ENCODE assay signal across 9 cellular contexts in genomic region chr17:40290629-40291296, GRCh38. TPM values are rescaled to one million over a fixed set of nuclear protein-coding genes. Genes with fewer than 3 reads are reported as not detected.
A peak's percentile ranks its signal among the peaks of the same experiment; 100 is the strongest.
DNase-seq lines count a peak whose midpoint lies in the region; ATAC-seq, FAIRE-seq and TF ChIP-seq lines count a peak whose summit lies in the region.
"Had no signal": no experiment of that assay in that cellular context is flagged by ENCODE, and none has a peak within 500 bp of the region (broad histone marks: within the 10 kb centered on the region; RNA-seq: fewer than 3 reads in every experiment).

No MANE protein-coding gene starts in this region.

- H3K4me1 ChIP-seq in adipocyte (ENCODE audit: control insufficient read depth, insufficient read depth, low read length), result peaks cover 35% of the 10 kb centered on the region
- peaks cover 9% of the 10 kb centered on the region for H3K4me1 ChIP-seq in keratinocyte (ENCODE audit: control insufficient read depth, extremely low read depth, insufficient read depth, low read length)
- H3K4me1 ChIP-seq in tibial nerve, result peaks cover 0 to 29% (median 6%) of the 10 kb centered on the region in 4 donors

- no peaks in the 10 kb centered on the region for H3K27me3 ChIP-seq in adipocyte (replicated peaks; ENCODE audit: control insufficient read depth, insufficient read depth, low read length)
- H3K27me3 ChIP-seq in keratinocyte (ENCODE audit: control insufficient read depth, extremely low read depth, insufficient read depth, low read length), result no peaks in the 10 kb centered on the region
- no peaks in the 10 kb centered on the region for H3K27me3 ChIP-seq in tibial nerve

- POLR2A ChIA-PET in GM10248 (lab: Yijun Ruan, JAX), result interaction anchor here (0.7 kb wide), 1 partner anchor 59 kb away, joined by 4 read pairs; no protein-coding TSS in a partner anchor

- H3K36me3 ChIP-seq in adipocyte (ENCODE audit: control insufficient read depth, insufficient read depth, low read length, severe bottlenecking) (no peaks in the 10 kb centered on the region), keratinocyte (ENCODE audit: control insufficient read depth in 2 of 2, extremely low read depth in 1 of 2, insufficient read depth in 2 of 2, low read length in 2 of 2) (peaks cover 0 to 22% of the 10 kb centered on the region in 2 experiments), tibial nerve (no peaks in the 10 kb centered on the region)

- H3K9me1 ChIP-seq in keratinocyte (ENCODE audit: control insufficient read depth, extremely low read depth, insufficient read depth, low read length), result no peaks in the 10 kb centered on the region

- 50 to 54% methylated on average over 4 of the region's 4 CpGs for WGBS in tibial nerve, 2 donors

- CTCF ChIA-PET in GM10248 (lab: Yijun Ruan, JAX), result interaction anchor here (0.6 to 30.0 kb wide), 32 partner anchors 8 to 278 kb away, joined by 3 to 604 read pairs (median 4); partner anchors contain the start of genes CSF3, GJD3, RARA and WIPF2

- no peak overlapping the region for H2AFZ ChIP-seq in keratinocyte (ENCODE audit: control insufficient read depth, low read length)

- H4K20me1 ChIP-seq in keratinocyte (ENCODE audit: control insufficient read depth, extremely low read depth, insufficient read depth, low read length), result no peaks in the 10 kb centered on the region

- H3K27ac ChIP-seq in keratinocyte (ENCODE audit: control insufficient read depth, insufficient read depth, low read length) (peak overlapping the region; percentile 69), tibial nerve (no peak overlapping the region)

- no peak overlapping the region for H3K4me2 ChIP-seq in keratinocyte (ENCODE audit: control insufficient read depth, extremely low read depth, insufficient read depth, low read depth, low read length)

- dilution Hi-C loops in keratinocyte (cut with MboI; ENCODE audit: extremely low pct_ligation_motif_present, low sequenced_read_pairs), result no loop called here

- TF ChIP-seq CTCF in GM10248 (IDR thresholded peaks at IDR 0.05; ENCODE audit: control extremely low read depth, extremely low read depth, low read depth, missing control alignments) (peak; percentile 60), keratinocyte (optimal IDR thresholded peaks at IDR 0.05 in 1 of 3, IDR thresholded peaks at IDR 0.05 in 1 of 3, conservative IDR thresholded peaks at IDR 0.05 in 1 of 3; ENCODE audit: extremely low read depth in 1 of 3, insufficient read depth in 2 of 3, low read length in 3 of 3) (peak in 2 of 3 experiments; percentile 40 to 71), tibial nerve (IDR thresholded peaks at IDR 0.05) (peak; percentile 35 to 73 (median 49))

- H3K9ac ChIP-seq in adipocyte (ENCODE audit: low read length) (peak overlapping the region; percentile 47), keratinocyte (ENCODE audit: control insufficient read depth, extremely low read depth, insufficient read depth, low read length) (no peak overlapping the region)

- TF ChIP-seq EP300 in tibial nerve (IDR thresholded peaks at IDR 0.05), result no peak

- no peak overlapping the region for H3K4me3 ChIP-seq in adipocyte (ENCODE audit: low read length)
- H3K4me3 ChIP-seq in keratinocyte (ENCODE audit: control insufficient read depth in 2 of 3, extremely low read depth in 1 of 3, insufficient read depth in 2 of 3, low read depth in 1 of 3, low read length in 3 of 3), result no peak overlapping the region
- no peak overlapping the region for H3K4me3 ChIP-seq in tibial nerve

- no peak for ATAC-seq in HG02884 (IDR thresholded peaks at IDR 0.05; ENCODE audit: unreplicated experiment)
- ATAC-seq: T-cell had no signal

- peak; percentile 60 for FAIRE-seq in keratinocyte (lab: Jason Lieb, UNC)

- no peak for TF ChIP-seq POLR2A in tibial nerve (IDR thresholded peaks at IDR 0.05)

- H3K9me3 ChIP-seq in adipocyte (ENCODE audit: control insufficient read depth, low read length), result no peaks in the 10 kb centered on the region
- H3K9me3 ChIP-seq in keratinocyte (ENCODE audit: control insufficient read depth, low read depth, low read length), result no peaks in the 10 kb centered on the region
- H3K9me3 ChIP-seq in tibial nerve, result no peaks in the 10 kb centered on the region

- peaks cover 10% of the 10 kb centered on the region for H3K79me2 ChIP-seq in keratinocyte (ENCODE audit: control insufficient read depth, insufficient read depth, low read length)

- DNase-seq in AML-193 (lab: John Stamatoyannopoulos, UW), result peak; percentile 80 to 85
- peak; percentile 52 for DNase-seq in GM10248 (ENCODE audit: extremely low spot score)
- peak; percentile 20 to 58 for DNase-seq in NCI-H526 (lab: John Stamatoyannopoulos, UW)
- peak; percentile 97 for DNase-seq in adipocyte (ENCODE audit: low read depth)
- peak; percentile 45 for DNase-seq in keratinocyte (ENCODE audit: low read depth, low spot score)
- DNase-seq in tibial nerve (ENCODE audit: low spot score in 2 of 2), result peak in 1 of 2 donors; percentile 93
- DNase-seq in HuH-7 (ENCODE audit: low spot score), result no peak

RNA-seq across cellular contexts. Expression of gene CDC6, which starts 3.1 kb away (rescaled TPM):
- polyA plus RNA-seq in keratinocyte, result 5.5 to 28.0 TPM (median 26.5 TPM) in 3 replicates
- 1.7 TPM for polyA plus RNA-seq in keratinocyte (2011; ENCODE audit: low read depth)
- 5.8 and 10.9 TPM in 2 replicates for polyA plus RNA-seq in keratinocyte (2011; cell fraction: cytosol; rRNA removed)
- polyA plus RNA-seq in keratinocyte (2011; cell fraction: nucleus; rRNA removed), result 6.6 and 9.2 TPM in 2 replicates
- polyA plus RNA-seq in keratinocyte (2012; ENCODE audit: low replicate concordance), result 1.8 and 16.1 TPM in 2 replicates
- polyA minus RNA-seq in keratinocyte, result 2.0 to 12.1 TPM (median 2.3 TPM) in 3 replicates
- polyA minus RNA-seq in keratinocyte (2011; cell fraction: cytosol; rRNA and poly(A)+ RNA removed), result 4.8 TPM
- polyA minus RNA-seq in keratinocyte (2011; cell fraction: nucleus; rRNA and poly(A)+ RNA removed), result 3.3 and 9.8 TPM in 2 replicates
- total RNA-seq in tibial nerve, result 1 to 10 TPM in 1 of 4 donors, under 1 TPM in 3; 0.20 to 1.8 (median 0.43) TPM

RNA-seq across cellular contexts. Expression of gene RARA, which starts 18.2 kb away (rescaled TPM):
- 1.7 to 6.0 TPM (median 3.8 TPM) in 3 replicates for polyA plus RNA-seq in keratinocyte
- 23.1 TPM for polyA plus RNA-seq in keratinocyte (2011; ENCODE audit: low read depth)
- polyA plus RNA-seq in keratinocyte (2011; cell fraction: cytosol; rRNA removed), result 3.5 and 6.0 TPM in 2 replicates
- 6.0 and 12.0 TPM in 2 replicates for polyA plus RNA-seq in keratinocyte (2011; cell fraction: nucleus; rRNA removed)
- 9.2 and 21.5 TPM in 2 replicates for polyA plus RNA-seq in keratinocyte (2012; ENCODE audit: low replicate concordance)
- 4.5 to 20.8 TPM (median 7.1 TPM) in 3 replicates for polyA minus RNA-seq in keratinocyte
- 11.9 TPM for polyA minus RNA-seq in keratinocyte (2011; cell fraction: cytosol; rRNA and poly(A)+ RNA removed)
- 5.9 and 7.8 TPM in 2 replicates for polyA minus RNA-seq in keratinocyte (2011; cell fraction: nucleus; rRNA and poly(A)+ RNA removed)
- 10 to 100 TPM; 28.9 to 58.2 (median 46.4) TPM for total RNA-seq in tibial nerve
